ENCODE assay signal across 8 cellular contexts in genomic region chr19:58606251-58606896, GRCh38. TPM values are rescaled to one million over a fixed set of nuclear protein-coding genes. Genes with fewer than 3 reads are reported as not detected.
DNase-seq lines count a peak whose midpoint lies in the region; ATAC-seq, FAIRE-seq and TF ChIP-seq lines count a peak whose summit lies in the region.
"Not testable (repeated sequence)": the region's sequence is repeated elsewhere in the genome, so short reads cannot be mapped to it uniquely, and the experiment has no call there.

No MANE protein-coding gene starts in this region.

- H4K91ac ChIP-seq in IMR-90 (ENCODE audit: insufficient read depth, low read depth, low read length) = not testable (repeated sequence)

- H3K9me3 ChIP-seq in DND-41 (ENCODE audit: insufficient read depth, low read length, severe bottlenecking); IMR-90 (ENCODE audit: control insufficient read depth, insufficient read depth, low read length); GM12878 (replicated peaks; ENCODE audit: control insufficient read depth, insufficient read depth, low read length); esophagus muscularis mucosa; right cardiac atrium (ENCODE audit: control insufficient read depth, low read length); tibial nerve: not testable (repeated sequence)

- H4K20me1 ChIP-seq in DND-41 (ENCODE audit: insufficient read depth, low read length); IMR-90 (ENCODE audit: insufficient read depth, low read length); GM12878 (ENCODE audit: control insufficient read depth, insufficient read depth): not testable (repeated sequence)

- ATAC-seq in DND-41 (ENCODE audit: insufficient read depth, low read depth); IMR-90 (ENCODE audit: low read depth); WTC11; GM12878; right cardiac atrium; natural killer cell: not testable (repeated sequence)

- not testable (repeated sequence) for H3K4me1 Mint-ChIP-seq in WTC11, natural killer cell

- not testable (repeated sequence) for H2AK9ac ChIP-seq in IMR-90 (replicated peaks; ENCODE audit: low read depth, low read length, poor library complexity)

- H4K5ac ChIP-seq in IMR-90 (ENCODE audit: low read depth, low read length) = not testable (repeated sequence)

- H4K8ac ChIP-seq in IMR-90 (ENCODE audit: low read depth in 2 of 2, low read length in 2 of 2) = not testable (repeated sequence)

- not testable (repeated sequence) for TF ChIP-seq RAD21 in IMR-90 (IDR thresholded peaks at IDR 0.05; ENCODE audit: low read length); GM12878 (IDR thresholded peaks at IDR 0.05; ENCODE audit: insufficient read depth, low read depth, low read length)

- not testable (repeated sequence) for H2AFZ ChIP-seq in DND-41 (ENCODE audit: low read depth, low read length); IMR-90 (replicated peaks; ENCODE audit: low read length, poor library complexity); GM12878 (ENCODE audit: control insufficient read depth, low read depth, low read length)

- not testable (repeated sequence) for H3K9ac ChIP-seq in DND-41 (ENCODE audit: low read depth, low read length); IMR-90 (ENCODE audit: low read depth, low read length); GM12878 (ENCODE audit: control insufficient read depth, insufficient read depth, low read length)

- FAIRE-seq in GM12878 (lab: Jason Lieb, UNC) = not testable (repeated sequence)

- DNase-seq in DND-41 (peak; percentile 3), right cardiac atrium (peak in 2 of 3 donors; percentile 51 to 56), natural killer cell (peak; percentile 16)
- not testable (repeated sequence) for DNase-seq in IMR-90; WTC11 (ENCODE audit: low spot score); GM12878 (ENCODE audit: low read depth, low spot score); esophagus muscularis mucosa (ENCODE audit: extremely low spot score); tibial nerve (ENCODE audit: low spot score in 2 of 2)

- H3K27ac ChIP-seq in DND-41 (ENCODE audit: low read length); IMR-90 (ENCODE audit: insufficient read depth, low read length); GM12878 (ENCODE audit: control insufficient read depth, insufficient read depth); esophagus muscularis mucosa (replicated peaks in 1 of 4); right cardiac atrium (ENCODE audit: low read length); tibial nerve: not testable (repeated sequence)

- H3K4me3 ChIP-seq in DND-41 (ENCODE audit: low read depth in 1 of 2, low read length in 2 of 2); IMR-90 (ENCODE audit: insufficient read depth, low read depth, low read length); GM12878; esophagus muscularis mucosa; right cardiac atrium (ENCODE audit: low read length); tibial nerve: not testable (repeated sequence)

- not testable (repeated sequence) for H3K27ac Mint-ChIP-seq in WTC11, natural killer cell

- H3K4me2 ChIP-seq in DND-41 (ENCODE audit: insufficient read depth, low read length); IMR-90 (ENCODE audit: low read depth, low read length); GM12878 (ENCODE audit: control insufficient read depth, insufficient read depth): not testable (repeated sequence)

- H3K56ac ChIP-seq in IMR-90 (ENCODE audit: extremely low read depth, insufficient read depth, low read length) = not testable (repeated sequence)

- TF ChIP-seq CTCF in DND-41 (IDR thresholded peaks at IDR 0.05; ENCODE audit: borderline replicate concordance, extremely low read depth, low read length, poor library complexity, severe bottlenecking) (peak; percentile 34), IMR-90 (conservative IDR thresholded peaks at IDR 0.05; ENCODE audit: low read depth, low read length) (0 out of 2 replicates have a peak, but pooled peaks have one; percentile 7), WTC11 (IDR thresholded peaks at IDR 0.05) (peak; percentile 87), esophagus muscularis mucosa (IDR thresholded peaks at IDR 0.05) (peak in 2 of 3 experiments; percentile 17 to 33), tibial nerve (IDR thresholded peaks at IDR 0.05) (peak in 3 of 5 experiments; percentile 8 to 54 (median 31))
- not testable (repeated sequence) for TF ChIP-seq CTCF in GM12878 (IDR thresholded peaks at IDR 0.05 in 2 of 3, conservative IDR thresholded peaks at IDR 0.05 in 1 of 3; ENCODE audit: control insufficient read depth in 2 of 3, extremely low read depth in 1 of 3, insufficient read depth in 1 of 3, low read depth in 3 of 3, low read length in 3 of 3); natural killer cell (IDR thresholded peaks at IDR 0.05)

- not testable (repeated sequence) for H3K14ac ChIP-seq in IMR-90 (replicated peaks; ENCODE audit: low read depth, low read length)

- not testable (repeated sequence) for H3K4ac ChIP-seq in IMR-90 (ENCODE audit: low read depth, low read length)

- H2BK120ac ChIP-seq in IMR-90 (ENCODE audit: low read depth, low read length) = not testable (repeated sequence)

- dilution Hi-C loops in IMR-90 (cut with HindIII; ENCODE audit: low sequenced_read_pairs, unreplicated experiment) = not testable (repeated sequence)

- not testable (repeated sequence) for TF ChIP-seq EP300 in GM12878 (IDR thresholded peaks at IDR 0.05; ENCODE audit: borderline replicate concordance in 1 of 2, control insufficient read depth in 1 of 2, low read depth in 2 of 2, low read length in 2 of 2); esophagus muscularis mucosa (IDR thresholded peaks at IDR 0.05); tibial nerve (IDR thresholded peaks at IDR 0.05)

- POLR2A ChIA-PET in IMR-90 (lab: Charles Lee; ENCODE audit: unreplicated experiment); WTC11 (lab: Charles Lee); GM12878 (lab: Charles Lee): not testable (repeated sequence)

- H3K79me2 ChIP-seq in DND-41 (ENCODE audit: insufficient read depth, low read length); GM12878 (ENCODE audit: control insufficient read depth, insufficient read depth, low read length): not testable (repeated sequence)

- H3K4me1 ChIP-seq in DND-41 (ENCODE audit: insufficient read depth, low read length); IMR-90 (ENCODE audit: control insufficient read depth, insufficient read depth, low read length); GM12878 (ENCODE audit: control insufficient read depth, insufficient read depth, low read length); esophagus muscularis mucosa; right cardiac atrium (ENCODE audit: control insufficient read depth, insufficient read depth, low read length); tibial nerve: not testable (repeated sequence)

- not testable (repeated sequence) for H2BK15ac ChIP-seq in IMR-90 (ENCODE audit: low read depth, low read length)

- BruUV-seq in IMR-90 (replicated peaks; lab: Mats Ljungman, UMichigan); GM12878 (replicated peaks; lab: Mats Ljungman, UMichigan): not testable (repeated sequence)

- not testable (repeated sequence) for H3K36me3 Mint-ChIP-seq in WTC11, natural killer cell

- not testable (repeated sequence) for H3K9me1 ChIP-seq in IMR-90 (ENCODE audit: insufficient read depth, low read length)

- RAD21 ChIA-PET in GM12878 (lab: Charles Lee; ENCODE audit: unreplicated experiment) = not testable (repeated sequence)

- not testable (repeated sequence) for H2BK20ac ChIP-seq in IMR-90 (ENCODE audit: low read depth, low read length)

- not testable (repeated sequence) for H3K27me3 ChIP-seq in DND-41 (ENCODE audit: insufficient read depth, low read length, poor library complexity); IMR-90 (ENCODE audit: control insufficient read depth, insufficient read depth, low read length); GM12878 (replicated peaks in 1 of 2; ENCODE audit: control insufficient read depth in 2 of 2, insufficient read depth in 2 of 2, low read length in 1 of 2); esophagus muscularis mucosa; right cardiac atrium (ENCODE audit: control insufficient read depth, insufficient read depth); tibial nerve

- intact Hi-C loops in IMR-90 (cut with micrococcal nuclease); GM12878 (cut with micrococcal nuclease; ENCODE audit: unreplicated experiment); esophagus muscularis mucosa (cut with DNase I); right cardiac atrium (cut with DNase I); natural killer cell (cut with micrococcal nuclease): not testable (repeated sequence)

- H2BK5ac ChIP-seq in IMR-90 (ENCODE audit: low read depth, low read length, poor library complexity, severe bottlenecking) = not testable (repeated sequence)

- CTCF ChIA-PET in IMR-90 (lab: Yijun Ruan, JAX); GM12878 (lab: Yijun Ruan, JAX): not testable (repeated sequence)
- CTCF ChIA-PET in WTC11 (lab: Charles Lee) = interaction anchor here (0.6 to 1.0 kb wide), 2 partner anchors 87 to 658 kb away, joined by 3 read pairs; partner anchors contain the start of gene ZBTB45

- H3K18ac ChIP-seq in IMR-90 (ENCODE audit: low read depth, low read length) = not testable (repeated sequence)

- not testable (repeated sequence) for H3K27me3 Mint-ChIP-seq in WTC11 (ENCODE audit: low read depth); natural killer cell (ENCODE audit: low read depth in 2 of 2)

- not testable (repeated sequence) for TF ChIP-seq POLR2A in IMR-90 (IDR thresholded peaks at IDR 0.05; ENCODE audit: low read depth, low read length); GM12878 (IDR thresholded peaks at IDR 0.05; ENCODE audit: low read depth, low read length); esophagus muscularis mucosa (IDR thresholded peaks at IDR 0.05; ENCODE audit: low read depth); tibial nerve (IDR thresholded peaks at IDR 0.05)

- not testable (repeated sequence) for H3K23ac ChIP-seq in IMR-90 (ENCODE audit: low read depth, low read length)

- H3K79me1 ChIP-seq in IMR-90 (ENCODE audit: low read depth in 1 of 2, low read length in 2 of 2) = not testable (repeated sequence)

- not testable (repeated sequence) for H3K4me3 Mint-ChIP-seq in WTC11, natural killer cell

- in situ Hi-C loops in IMR-90 (cut with MboI; ENCODE audit: low sequenced_read_pairs); GM12878 (cut with MboI): not testable (repeated sequence)

- SMC1A ChIA-PET in GM12878 (lab: Charles Lee; ENCODE audit: uncharacterized antibody, unreplicated experiment) = not testable (repeated sequence)

- H3K9me3 Mint-ChIP-seq in WTC11, natural killer cell: not testable (repeated sequence)

- WGBS in IMR-90 (ENCODE audit: extremely low coverage in 2 of 2, insufficient read length in 1 of 2), 2 experiments = 79% methylated on average over 17 of the region's 62 CpGs; no CpG with 5 or more reads in 1 of the 2 experiments
- WGBS in GM12878 (ENCODE audit: insufficient coverage, insufficient replicate concordance, low lambda C conversion rate, missing lambda C conversion rate) = 54% methylated on average over 16 of the region's 62 CpGs
- 84% methylated on average over 11 of the region's 62 CpGs for WGBS in esophagus muscularis mucosa
- WGBS in right cardiac atrium = 75% methylated on average over 61 of the region's 62 CpGs
- whole genome bisulfite sequencing in tibial nerve, 2 donors = 64 to 74% methylated on average over 16 to 36 of the region's 62 CpGs

- not testable (repeated sequence) for H3K36me3 ChIP-seq in DND-41 (ENCODE audit: insufficient read depth, low read length); IMR-90 (ENCODE audit: control insufficient read depth, insufficient read depth, low read length); GM12878 (ENCODE audit: control insufficient read depth in 2 of 2, insufficient read depth in 2 of 2, low read length in 1 of 2); esophagus muscularis mucosa; tibial nerve

- H2AK5ac ChIP-seq in IMR-90 (ENCODE audit: low read depth, low read length) = not testable (repeated sequence)

RNA-seq across cellular contexts. Expression of gene MZF1, which starts 33.2 kb away (rescaled TPM):
- total RNA-seq in IMR-90 (2012; rRNA removed) (3.4 and 3.6 TPM in 2 replicates), WTC11 (2021) (22.2 to 26.2 TPM (median 23.9 TPM) in 3 replicates), GM12878 (2014; rRNA removed) (6.9 and 7.7 TPM in 2 replicates), GM12878 (2014; rRNA removed; fragmentation: Illumina TruSeq; extraction: Trizol) (3.3 and 3.6 TPM in 2 replicates), GM12878 (2021) (9.1 and 12.4 TPM in 2 replicates), esophagus muscularis mucosa (10 to 100 TPM; 20.5 to 29.3 (median 22.4) TPM), right cardiac atrium (10 to 100 TPM; 10.1 to 15.6 (median 12.8) TPM), natural killer cell (10 to 100 TPM; 24.9 to 40.1 (median 37.3) TPM), tibial nerve (10 to 100 TPM; 41.6 to 88.8 (median 52.5) TPM)
- polyA plus RNA-seq in IMR-90 (2012; rRNA removed) (15.0 and 17.1 TPM in 2 replicates), GM12878 (2011; rRNA removed) (7.4 and 9.3 TPM in 2 replicates), GM12878 (2014; fragmentation: Illumina TruSeq; extraction: Trizol) (6.0 and 6.8 TPM in 2 replicates), GM12878 (2014; fragmentation: Nextera tagmentation; extraction: Ambion mirVana) (under 1 TPM; 0.38 to 0.64 TPM), GM12878 (2014; rRNA removed) (14.7 and 16.6 TPM in 2 replicates), GM12878 (2016; fragmentation: Nextera tagmentation; extraction: Ambion mirVana) (1 to 10 TPM; 6.8 to 7.6 TPM), right cardiac atrium (12.0 TPM)
- 4.3 and 11.4 TPM in 2 replicates for polyA plus RNA-seq in IMR-90 (2012; cell fraction: cytosol; rRNA removed)
- 136 and 263 TPM in 2 replicates for polyA plus RNA-seq in IMR-90 (2012; cell fraction: nucleus; rRNA removed; ENCODE audit: low replicate concordance)
- 64.7 and 67.2 TPM in 2 replicates for total RNA-seq in GM12878 (2013; cell fraction: nucleolus; rRNA removed)
- polyA plus RNA-seq in GM12878 (2011; ENCODE audit: low read depth) = 5.9 TPM
- polyA plus RNA-seq in GM12878 (2011; cell fraction: cytosol; rRNA removed) = 8.4 and 16.1 TPM in 2 replicates
- 104 and 129 TPM in 2 replicates for polyA plus RNA-seq in GM12878 (2011; cell fraction: nucleus; rRNA removed)
- 12.4 and 12.7 TPM in 2 replicates for polyA plus RNA-seq in GM12878 (2012)
- 7.3 and 13.7 TPM in 2 replicates for polyA minus RNA-seq in GM12878 (2011; rRNA and poly(A)+ RNA removed)
- polyA minus RNA-seq in GM12878 (2011; cell fraction: cytosol; rRNA and poly(A)+ RNA removed) = 4.4 and 5.0 TPM in 2 replicates
- polyA minus RNA-seq in GM12878 (2011; cell fraction: nucleus; rRNA and poly(A)+ RNA removed) = 13.8 and 25.1 TPM in 2 replicates

RNA-seq across cellular contexts. Expression of gene UBE2M, which starts 48.0 kb away (rescaled TPM):
- 55.9 and 63.0 TPM in 2 replicates for total RNA-seq in IMR-90 (2012; rRNA removed)
- polyA plus RNA-seq in IMR-90 (2012; rRNA removed) = 66.6 and 72.5 TPM in 2 replicates
- 55.0 and 72.6 TPM in 2 replicates for polyA plus RNA-seq in IMR-90 (2012; cell fraction: cytosol; rRNA removed)
- 82.7 and 116 TPM in 2 replicates for polyA plus RNA-seq in IMR-90 (2012; cell fraction: nucleus; rRNA removed; ENCODE audit: low replicate concordance)
- 93.7 to 105 TPM (median 97.1 TPM) in 3 replicates for total RNA-seq in WTC11 (2021)
- 10.2 and 13.8 TPM in 2 replicates for total RNA-seq in GM12878 (2013; cell fraction: nucleolus; rRNA removed)
- 68.6 and 95.2 TPM in 2 replicates for total RNA-seq in GM12878 (2014; rRNA removed)
- 61.7 and 66.8 TPM in 2 replicates for total RNA-seq in GM12878 (2014; rRNA removed; fragmentation: Illumina TruSeq; extraction: Trizol)
- total RNA-seq in GM12878 (2021) = 100 and 105 TPM in 2 replicates
- 73.3 TPM for polyA plus RNA-seq in GM12878 (2011; ENCODE audit: low read depth)
- polyA plus RNA-seq in GM12878 (2011; rRNA removed) = 55.6 and 92.7 TPM in 2 replicates
- polyA plus RNA-seq in GM12878 (2011; cell fraction: cytosol; rRNA removed) = 70.2 and 75.4 TPM in 2 replicates
- 82.4 and 83.2 TPM in 2 replicates for polyA plus RNA-seq in GM12878 (2011; cell fraction: nucleus; rRNA removed)
- polyA plus RNA-seq in GM12878 (2012) = 67.6 and 88.6 TPM in 2 replicates
- polyA plus RNA-seq in GM12878 (2014; fragmentation: Illumina TruSeq; extraction: Trizol) = 105 and 127 TPM in 2 replicates
- polyA plus RNA-seq in GM12878 (2014; fragmentation: Nextera tagmentation; extraction: Ambion mirVana) = 1 to 10 TPM; 1.4 to 1.7 TPM
- polyA plus RNA-seq in GM12878 (2014; rRNA removed) = 81.0 and 87.0 TPM in 2 replicates
- polyA plus RNA-seq in GM12878 (2016; fragmentation: Nextera tagmentation; extraction: Ambion mirVana) = 10 to 100 TPM in 1 of 2 experiments, 1 to 10 TPM in 1; 9.6 to 11.3 TPM
- polyA minus RNA-seq in GM12878 (2011; rRNA and poly(A)+ RNA removed) = 66.9 and 72.9 TPM in 2 replicates
- 25.3 and 33.7 TPM in 2 replicates for polyA minus RNA-seq in GM12878 (2011; cell fraction: cytosol; rRNA and poly(A)+ RNA removed)
- 17.0 and 18.6 TPM in 2 replicates for polyA minus RNA-seq in GM12878 (2011; cell fraction: nucleus; rRNA and poly(A)+ RNA removed)
- total RNA-seq in esophagus muscularis mucosa = 10 to 100 TPM; 36.1 to 54.9 (median 45.8) TPM
- 100 to 1,000 TPM; 117 to 137 (median 123) TPM for total RNA-seq in right cardiac atrium
- polyA plus RNA-seq in right cardiac atrium = 92.7 TPM
- total RNA-seq in natural killer cell = 10 to 100 TPM; 71.0 to 89.5 (median 81.9) TPM
- total RNA-seq in tibial nerve = 10 to 100 TPM; 18.4 to 38.2 (median 29.4) TPM

RNA-seq across cellular contexts. Expression of gene CHMP2A, which starts 51.5 kb away (rescaled TPM):
- total RNA-seq in IMR-90 (2012; rRNA removed) (105 and 128 TPM in 2 replicates), WTC11 (2021) (109 to 126 TPM (median 119 TPM) in 3 replicates), GM12878 (2014; rRNA removed) (89.3 and 92.8 TPM in 2 replicates), GM12878 (2014; rRNA removed; fragmentation: Illumina TruSeq; extraction: Trizol) (89.3 and 95.0 TPM in 2 replicates), GM12878 (2021) (98.5 and 105 TPM in 2 replicates), esophagus muscularis mucosa (100 to 1,000 TPM; 124 to 145 (median 141) TPM), right cardiac atrium (100 to 1,000 TPM; 106 to 116 (median 114) TPM), natural killer cell (10 to 100 TPM; 82.7 to 95.7 (median 94.7) TPM), tibial nerve (100 to 1,000 TPM in 3 of 4 donors, 10 to 100 TPM in 1; 90.0 to 146 (median 128) TPM)
- polyA plus RNA-seq in IMR-90 (2012; rRNA removed) (183 and 202 TPM in 2 replicates), GM12878 (2011; rRNA removed) (92.3 and 102 TPM in 2 replicates), GM12878 (2014; fragmentation: Illumina TruSeq; extraction: Trizol) (85.9 and 117 TPM in 2 replicates), GM12878 (2014; fragmentation: Nextera tagmentation; extraction: Ambion mirVana) (100 to 1,000 TPM in 1 of 2 experiments, 10 to 100 TPM in 1; 69.5 to 117 TPM), GM12878 (2014; rRNA removed) (168 and 172 TPM in 2 replicates), GM12878 (2016; fragmentation: Nextera tagmentation; extraction: Ambion mirVana) (100 to 1,000 TPM; 136 to 147 TPM), right cardiac atrium (196 TPM)
- 206 and 255 TPM in 2 replicates for polyA plus RNA-seq in IMR-90 (2012; cell fraction: cytosol; rRNA removed)
- 88.8 and 142 TPM in 2 replicates for polyA plus RNA-seq in IMR-90 (2012; cell fraction: nucleus; rRNA removed; ENCODE audit: low replicate concordance)
- 14.9 and 17.2 TPM in 2 replicates for total RNA-seq in GM12878 (2013; cell fraction: nucleolus; rRNA removed)
- 83.1 TPM for polyA plus RNA-seq in GM12878 (2011; ENCODE audit: low read depth)
- 130 and 146 TPM in 2 replicates for polyA plus RNA-seq in GM12878 (2011; cell fraction: cytosol; rRNA removed)
- polyA plus RNA-seq in GM12878 (2011; cell fraction: nucleus; rRNA removed) = 107 and 114 TPM in 2 replicates
- 117 and 138 TPM in 2 replicates for polyA plus RNA-seq in GM12878 (2012)
- 101 and 130 TPM in 2 replicates for polyA minus RNA-seq in GM12878 (2011; rRNA and poly(A)+ RNA removed)
- polyA minus RNA-seq in GM12878 (2011; cell fraction: cytosol; rRNA and poly(A)+ RNA removed) = 36.1 and 36.4 TPM in 2 replicates
- 20.6 and 31.1 TPM in 2 replicates for polyA minus RNA-seq in GM12878 (2011; cell fraction: nucleus; rRNA and poly(A)+ RNA removed)
